8 cellular contexts compared by ENCODE assay signal in the genomic region with DNA sequence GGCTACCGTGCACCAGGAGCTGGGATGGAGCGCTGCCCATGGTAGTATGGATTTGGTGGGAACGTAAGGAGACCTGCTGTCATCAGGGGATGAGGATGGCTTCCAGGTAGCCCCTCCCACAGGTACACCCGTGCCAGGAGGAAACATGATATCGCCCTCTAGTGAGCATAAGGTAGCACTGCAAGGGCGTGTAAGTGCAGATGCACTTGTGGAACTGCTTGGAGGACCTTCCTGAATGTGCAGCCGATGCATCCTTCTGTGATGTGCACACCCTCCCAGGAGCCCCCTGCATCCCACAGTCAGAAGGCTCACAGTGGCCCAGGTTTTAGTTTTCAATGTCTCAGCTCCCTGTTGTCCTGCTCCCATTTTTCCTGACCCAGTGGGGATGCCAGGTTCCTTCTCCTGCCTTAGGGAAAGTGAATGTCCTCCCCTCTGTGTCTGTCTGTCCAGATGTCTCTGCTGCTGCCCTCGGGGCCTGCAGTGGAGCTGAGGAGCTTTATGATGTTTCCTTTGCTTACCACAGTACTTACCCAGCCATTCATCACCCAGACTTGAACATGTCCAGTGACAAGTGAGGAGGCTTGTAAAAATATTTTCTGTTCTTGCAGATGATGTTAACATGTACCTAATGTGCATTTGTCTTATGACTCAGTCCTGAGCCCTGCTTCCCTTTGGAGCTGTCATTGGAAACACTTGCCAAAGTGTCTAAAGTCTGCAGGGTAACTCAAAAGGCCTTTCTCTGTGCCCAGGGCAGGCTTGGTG. TPM values are rescaled to one million over a fixed set of nuclear protein-coding genes. Genes with fewer than 3 reads are reported as not detected.
A peak's percentile ranks its signal among the peaks of the same experiment; 100 is the strongest.
DNase-seq lines count a peak whose midpoint lies in the region; ATAC-seq and TF ChIP-seq lines count a peak whose summit lies in the region.

No MANE protein-coding gene starts in this region.

- H2AFZ ChIP-seq in trophoblast cell (ENCODE audit: insufficient read depth, low read length, poor library complexity): no peak overlapping the region

- peaks cover 14 to 29% of the 10 kb centered on the region in 2 experiments for H3K4me1 ChIP-seq in trophoblast cell (ENCODE audit: control insufficient read depth in 1 of 2, insufficient read depth in 2 of 2, low read length in 2 of 2)

- no peak overlapping the region for H3K18ac ChIP-seq in trophoblast cell (ENCODE audit: low read length)

- H3K4me3 Mint-ChIP-seq in CD4-positive, alpha-beta T cell: no peak overlapping the region

- H3K9ac ChIP-seq in trophoblast cell (ENCODE audit: low read length): no peak overlapping the region

- no peak overlapping the region for H3K4me3 ChIP-seq in foreskin fibroblast (ENCODE audit: low read depth in 1 of 2, low read length in 2 of 2)
- no peak overlapping the region for H3K4me3 ChIP-seq in trophoblast cell (ENCODE audit: low read depth, low read length)

- no peaks in the 10 kb centered on the region for H3K36me3 Mint-ChIP-seq in CD4-positive, alpha-beta T cell (ENCODE audit: low read depth)

- H3K27ac ChIP-seq in CD4-positive, alpha-beta T cell (ENCODE audit: low read depth, low read length): no peak overlapping the region
- H3K27ac ChIP-seq in trophoblast cell (ENCODE audit: low read depth, low read length): peak overlapping the region; percentile 98

- POLR2A ChIA-PET in CD4-positive, alpha-beta T cell (lab: Charles Lee): no interaction called here

- no peaks in the 10 kb centered on the region for H3K9me3 ChIP-seq in CD4-positive, alpha-beta T cell (ENCODE audit: control insufficient read depth, low read length)
- H3K9me3 ChIP-seq in trophoblast cell (ENCODE audit: insufficient read depth, low read depth, low read length): no peaks in the 10 kb centered on the region

- H2BK5ac ChIP-seq in trophoblast cell (ENCODE audit: low read depth, low read length, poor library complexity): peak overlapping the region; percentile 94

- WGBS in trophoblast cell (ENCODE audit: extremely low coverage, insufficient coverage, insufficient read length): no CpG with 5 or more reads among the region's 8 CpGs

- DNase-seq in CD4-positive, alpha-beta T cell: peak in 4 of 10 experiments; percentile 2 to 19 (median 11)
- DNase-seq in NCI-H226: peak; percentile 72
- peak; percentile 61 for DNase-seq in activated CD8-positive, alpha-beta memory T cell treated with anti-CD3 and anti-CD28 coated beads, Interleukin-2, amount 50 U/mL, for 48 hours
- peak; percentile 92 to 94 for DNase-seq in foreskin fibroblast
- DNase-seq in trophoblast cell: peak; percentile 76 to 91
- no peak for DNase-seq in Kasumi-1 (lab: John Stamatoyannopoulos, UW)

- H4K91ac ChIP-seq in trophoblast cell (ENCODE audit: low read depth, low read length): peak overlapping the region; percentile 92

- intact Hi-C loops in CD4-positive, alpha-beta T cell (cut with DNase I, micrococcal nuclease): loop anchor here in 1 of 2 experiments (5.0 kb wide), 1 partner anchor 159 kb away; no protein-coding TSS in a partner anchor

- peak; percentile 58 for ATAC-seq in CD4-positive, alpha-beta T cell (ENCODE audit: poor library complexity)
- ATAC-seq in GM19025 (IDR thresholded peaks at IDR 0.05; ENCODE audit: low read depth, unreplicated experiment) (peak; percentile 76), HG03280 (IDR thresholded peaks at IDR 0.05; ENCODE audit: unreplicated experiment) (peak; percentile 88)

- CTCF ChIA-PET in CD4-positive, alpha-beta T cell (lab: Charles Lee): no interaction called here

- no peak overlapping the region for H3K23ac ChIP-seq in trophoblast cell (ENCODE audit: low read length)

- H3K14ac ChIP-seq in trophoblast cell (ENCODE audit: low read length): no peak overlapping the region

- H4K8ac ChIP-seq in trophoblast cell (ENCODE audit: low read depth, low read length): no peak overlapping the region

- H2BK120ac ChIP-seq in trophoblast cell (ENCODE audit: insufficient read depth, low read length, poor library complexity): peak overlapping the region; percentile 85

- H4K12ac ChIP-seq in trophoblast cell (ENCODE audit: low read depth, low read length): no peak overlapping the region

- H3K27me3 Mint-ChIP-seq in CD4-positive, alpha-beta T cell: no peaks in the 10 kb centered on the region

- H3K4me2 ChIP-seq in trophoblast cell (ENCODE audit: low read length): peak overlapping the region; percentile 3

- no peaks in the 10 kb centered on the region for H3K4me1 Mint-ChIP-seq in CD4-positive, alpha-beta T cell (ENCODE audit: low read depth)

- H3K79me1 ChIP-seq in trophoblast cell (ENCODE audit: low read length): peaks cover 14% of the 10 kb centered on the region

- peak; percentile 72 for TF ChIP-seq CTCF in CD4-positive, alpha-beta T cell (IDR thresholded peaks at IDR 0.05)
- TF ChIP-seq CTCF in foreskin fibroblast (IDR thresholded peaks at IDR 0.05; ENCODE audit: low read depth, low read length): peak; percentile 93

- H3K9me3 Mint-ChIP-seq in CD4-positive, alpha-beta T cell: no peaks in the 10 kb centered on the region

- H2AK5ac ChIP-seq in trophoblast cell (ENCODE audit: low read length): no peak overlapping the region

- H3K36me3 ChIP-seq in trophoblast cell (ENCODE audit: control insufficient read depth in 1 of 2, insufficient read depth in 2 of 2, low read length in 2 of 2): peaks cover 28 to 43% of the 10 kb centered on the region in 2 experiments

- no peak overlapping the region for H3K27ac Mint-ChIP-seq in CD4-positive, alpha-beta T cell

- H3K27me3 ChIP-seq in CD4-positive, alpha-beta T cell (ENCODE audit: control insufficient read depth, insufficient read depth, low read length): no peaks in the 10 kb centered on the region
- H3K27me3 ChIP-seq in trophoblast cell (ENCODE audit: insufficient read depth, low read length): no peaks in the 10 kb centered on the region

- no peaks in the 10 kb centered on the region for H3K79me2 ChIP-seq in trophoblast cell (ENCODE audit: control insufficient read depth, insufficient read depth, low read length, poor library complexity)

- peak overlapping the region; percentile 39 for H2BK12ac ChIP-seq in trophoblast cell (ENCODE audit: low read length)

- peak overlapping the region; percentile 17 for H3K4ac ChIP-seq in trophoblast cell (ENCODE audit: low read depth, low read length)

RNA-seq across cellular contexts. Expression of gene DBX1, which starts 49.2 kb away (rescaled TPM):
- under 1 TPM; 0.17 to 0.19 TPM for total RNA-seq in CD4-positive, alpha-beta T cell
- not detected in 2 replicates for polyA plus RNA-seq in trophoblast cell (2013)

Comparison
In these comparisons a context has a peak if more than half of its experiments do, and no peak if none do; other contexts are left out.
1. DNase-seq: peak in NCI-H226 (single experiment), activated CD8-positive, alpha-beta memory T cell treated with anti-CD3 and anti-CD28 coated beads, Interleukin-2, amount 50 U/mL, for 48 hours (single experiment), foreskin fibroblast (2 of 2) and trophoblast cell (2 of 2); none in Kasumi-1 (0 of 2).
2. Peak in every context shown above with its lines, with median percentiles within 50 percentile points of each other: ATAC-seq.